Comparison of ENCODE assay signal across 18 cellular contexts in genomic region chr3:65500398-65501306, GRCh38.
DNase-seq lines count a peak whose midpoint lies in the region; ATAC-seq lines count a peak whose summit lies in the region.
"Had no signal": no experiment of that assay in that cellular context is flagged by ENCODE, and none has a peak within 500 bp of the region (broad histone marks: within the 10 kb centered on the region; RNA-seq: fewer than 3 reads in every experiment).

No MANE protein-coding gene starts in this region.

- ATAC-seq in HG02981 (IDR thresholded peaks at IDR 0.05; ENCODE audit: unreplicated experiment): no peak
- ATAC-seq: GM12878 had no signal

- DNase-seq in NCI-H526 treated with DMSO at 0.1 percent for 48 hours (lab: John Stamatoyannopoulos, UW) (peak; percentile 88), amniotic epithelial cell (ENCODE audit: low read depth) (peak; percentile 5), kidney glomerular epithelial cell (lab: John Stamatoyannopoulos, UW) (peak; percentile 19), NCI-H1092 treated with DMSO at 0.1 percent for 48 hours (lab: John Stamatoyannopoulos, UW) (no peak), SKM-1 (lab: John Stamatoyannopoulos, UW; ENCODE audit: unreplicated experiment) (no peak)
- DNase-seq in activated CD4-positive, alpha-beta T cell treated with anti-CD3 and anti-CD28 coated beads, Interleukin-2, amount 50 U/mL, for 4 hours: no peak
- DNase-seq: H9, IMR-90, NCI-H1436 treated with DMSO at 0.1 percent for 48 hours, NCI-H2081 treated with DMSO at 0.1 percent for 48 hours, NCI-H2227 treated with DMSO at 0.1 percent for 48 hours, NCI-H524 treated with DMSO at 0.1 percent for 48 hours, Peyer's patch, SHP77 treated with DMSO at 0.1 percent for 48 hours had no signal

- peak overlapping the region in 9 of 11 experiments; percentile 4 to 71 (median 55); a peak in 16 of 22 replicates for H3K4me2 ChIP-seq in BLaER1 treated with 17β-estradiol and CSF1 and Interleukin-3, amounts not matched to agents 10 nM and 100 nM

- H4K20me1 ChIP-seq in BLaER1 treated with 17β-estradiol and CSF1 and Interleukin-3, amounts not matched to agents 10 nM and 100 nM: no peaks in the 10 kb centered on the region

- no peaks in the 10 kb centered on the region for H3K27me3 ChIP-seq in BLaER1 treated with 17β-estradiol and CSF1 and Interleukin-3, amounts not matched to agents 10 nM and 100 nM
- H3K27me3 ChIP-seq: Peyer's patch had no signal

- H3K9ac ChIP-seq in BLaER1 treated with 17β-estradiol and CSF1 and Interleukin-3, amounts not matched to agents 10 nM and 100 nM: no peak overlapping the region

- H3K27ac ChIP-seq in BLaER1 treated with 17β-estradiol and CSF1 and Interleukin-3, amounts not matched to agents 10 nM and 100 nM: no peak overlapping the region
- H3K27ac ChIP-seq: C4-2B, Peyer's patch had no signal

- peaks cover 0 to 10% (median 0%) of the 10 kb centered on the region in 11 experiments; a peak in 2 of 22 replicates for H3K36me3 ChIP-seq in BLaER1 treated with 17β-estradiol and CSF1 and Interleukin-3, amounts not matched to agents 10 nM and 100 nM
- H3K36me3 ChIP-seq: Peyer's patch had no signal

- H3K9me3 ChIP-seq in BLaER1 treated with 17β-estradiol and CSF1 and Interleukin-3, amounts not matched to agents 10 nM and 100 nM (replicated peaks in 1 of 11): peaks cover 0 to 62% (median 21%) of the 10 kb centered on the region in 11 experiments; a peak in 15 of 22 replicates
- H3K9me3 ChIP-seq: Peyer's patch had no signal

- H3K4me1 ChIP-seq in BLaER1 treated with 17β-estradiol and CSF1 and Interleukin-3, amounts not matched to agents 10 nM and 100 nM: peaks cover 0 to 58% (median 33%) of the 10 kb centered on the region in 10 experiments; a peak in 16 of 20 replicates
- H3K4me1 ChIP-seq: Peyer's patch had no signal

- H3K4me3 ChIP-seq in BLaER1 treated with 17β-estradiol and CSF1 and Interleukin-3, amounts not matched to agents 10 nM and 100 nM: no peak overlapping the region
- H3K4me3 ChIP-seq: GM12878, Peyer's patch had no signal

Comparison
In these comparisons a context has a peak if more than half of its experiments do, and no peak if none do; other contexts are left out.
1. DNase-seq: peak in NCI-H526 treated with DMSO at 0.1 percent for 48 hours (single experiment), amniotic epithelial cell (single experiment) and kidney glomerular epithelial cell (single experiment); none in NCI-H1092 treated with DMSO at 0.1 percent for 48 hours (single experiment), SKM-1 (single experiment) and activated CD4-positive, alpha-beta T cell treated with anti-CD3 and anti-CD28 coated beads, Interleukin-2, amount 50 U/mL, for 4 hours (0 of 2).